26 cellular contexts compared by ENCODE assay signal in the genomic region with DNA sequence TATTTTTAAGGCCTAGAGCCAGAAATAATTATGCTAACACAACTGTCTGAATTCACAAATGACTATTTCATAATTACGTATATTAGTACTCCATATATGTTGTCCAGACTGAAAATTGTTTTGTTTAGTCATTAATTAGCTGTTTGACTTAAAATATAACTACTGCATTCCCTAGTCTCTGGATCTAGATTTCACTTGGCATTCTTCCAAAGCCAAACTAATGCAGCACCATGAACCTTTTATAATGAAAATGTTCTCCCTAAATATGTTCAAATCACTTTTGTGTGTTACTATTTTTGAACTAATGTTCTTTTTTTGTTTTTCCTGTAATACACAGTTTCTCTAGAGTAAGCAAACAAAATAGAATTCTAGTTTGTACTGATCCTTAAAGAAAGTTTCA. TPM values are rescaled to one million over a fixed set of nuclear protein-coding genes. Genes with fewer than 3 reads are reported as not detected.
DNase-seq lines count a peak whose midpoint lies in the region; ATAC-seq and TF ChIP-seq lines count a peak whose summit lies in the region.
"Had no signal": no experiment of that assay in that cellular context is flagged by ENCODE, and none has a peak within 500 bp of the region (broad histone marks: within the 10 kb centered on the region; RNA-seq: fewer than 3 reads in every experiment).

No MANE protein-coding gene starts in this region.

- H3K27ac ChIP-seq in HEK293 (ENCODE audit: extremely low read depth, low read depth, low read length) (no peak overlapping the region), coronary artery (no peak overlapping the region)
- H3K27ac ChIP-seq: lower lobe of right lung, neural progenitor cell, RWPE1, SK-N-MC, WERI-Rb-1 had no signal

- ATAC-seq in HG03457 (IDR thresholded peaks at IDR 0.05; ENCODE audit: unreplicated experiment) (no peak), HG03108 (IDR thresholded peaks at IDR 0.05; ENCODE audit: unreplicated experiment) (no peak)
- ATAC-seq: activated T-cell treated with anti-CD3 and anti-CD28 coated beads, Interleukin-2, amount 50 U/mL, for 72 hours; lower lobe of right lung had no signal

- POLR2A ChIA-PET in HEK293 (lab: Yijun Ruan, JAX) = no interaction called here

- H3K36me3 ChIP-seq in HEK293 (ENCODE audit: control insufficient read depth in 2 of 2, insufficient read depth in 1 of 2, low read length in 2 of 2) = peaks cover 4 to 12% of the 10 kb centered on the region in 2 experiments; a peak in 2 of 3 replicates
- H3K36me3 ChIP-seq: lower lobe of right lung had no signal

- H3K27ac Mint-ChIP-seq in brain = peak overlapping the region in 4 of 5 experiments; percentile 21 to 74 (median 60)
- H3K27ac Mint-ChIP-seq: activated CD4-positive, alpha-beta T cell treated with anti-CD3 and anti-CD28 coated beads, Interleukin-2, amount 10 ng/mL, durations not matched to agents 24 days and 14 days; activated naive CD4-positive, alpha-beta T cell treated with anti-CD3 and anti-CD28 coated beads for 36 hours; activated T-cell treated with anti-CD3 and anti-CD28 coated beads, Interleukin-2, amount 50 U/mL, for 72 hours; CD4-positive, alpha-beta T cell; neural progenitor cell; progenitor cell of endocrine pancreas; T-helper 2 cell treated with Interferon-gamma antibody and Interleukin-4, amounts not matched to agents 5 μg/mL and 100 μg/mL, for 36 hours had no signal

- H3K36me3 Mint-ChIP-seq in brain = peaks cover 23% of the 10 kb centered on the region

- peak overlapping the region in 1 of 5 experiments; percentile 58 for H3K4me3 Mint-ChIP-seq in brain
- H3K4me3 Mint-ChIP-seq: activated CD4-positive, alpha-beta T cell treated with anti-CD3 and anti-CD28 coated beads, Interleukin-2, amount 10 ng/mL, durations not matched to agents 24 days and 14 days; activated naive CD4-positive, alpha-beta T cell treated with anti-CD3 and anti-CD28 coated beads for 36 hours; activated T-cell treated with anti-CD3 and anti-CD28 coated beads, Interleukin-2, amount 50 U/mL, for 72 hours; CD4-positive, alpha-beta T cell; neural progenitor cell; T-helper 2 cell treated with Interferon-gamma antibody and Interleukin-4, amounts not matched to agents 5 μg/mL and 100 μg/mL, for 36 hours had no signal

- no peaks in the 10 kb centered on the region for H3K27me3 Mint-ChIP-seq in brain
- H3K27me3 Mint-ChIP-seq: activated CD4-positive, alpha-beta T cell treated with anti-CD3 and anti-CD28 coated beads, Interleukin-2, amount 10 ng/mL, durations not matched to agents 24 days and 14 days; CD4-positive, alpha-beta T cell; progenitor cell of endocrine pancreas had no signal

- TF ChIP-seq CTCF in HEK293 (tag by site-specific recombination; IDR thresholded peaks at IDR 0.05) (no peak), brain (conservative IDR thresholded peaks at IDR 0.05) (no peak), coronary artery (IDR thresholded peaks at IDR 0.05) (no peak)

- CTCF ChIA-PET in HEK293 (lab: Yijun Ruan, JAX) = no interaction called here

- H3K4me1 Mint-ChIP-seq in brain = peaks cover 31% of the 10 kb centered on the region

- H3K9me3 ChIP-seq in HEK293 (ENCODE audit: control insufficient read depth, insufficient read depth, low read depth, low read length) = no peaks in the 10 kb centered on the region
- H3K9me3 ChIP-seq: lower lobe of right lung, stomach had no signal

- no peak overlapping the region for H3K4me3 ChIP-seq in HEK293 (ENCODE audit: low read depth, low read length)
- no peak overlapping the region for H3K4me3 ChIP-seq in coronary artery
- H3K4me3 ChIP-seq: lower lobe of right lung, neural progenitor cell, SK-N-MC, stomach had no signal

- DNase-seq in DMS153 treated with DMSO at 0.1 percent for 48 hours (lab: John Stamatoyannopoulos, UW; ENCODE audit: unreplicated experiment) (peak; percentile 19), DMS153 (lab: John Stamatoyannopoulos, UW) (no peak), myocyte (ENCODE audit: low read depth) (peak; percentile 2), coronary artery (ENCODE audit: low spot score) (no peak)
- DNase-seq: 8988T; activated CD4-positive, alpha-beta T cell treated with anti-CD3 and anti-CD28 coated beads, Interleukin-2, amount 10 ng/mL, durations not matched to agents 24 days and 14 days; activated naive CD4-positive, alpha-beta T cell treated with anti-CD3 and anti-CD28 coated beads for 36 hours; activated T-cell treated with anti-CD3 and anti-CD28 coated beads, Interleukin-2, amount 50 U/mL, for 72 hours; amniotic stem cell; CD4-positive, alpha-beta T cell; GF-D8; kidney glomerular epithelial cell; lower lobe of right lung; NCI-H526 treated with DMSO at 0.1 percent for 48 hours; stomach; trophoblast cell; WERI-Rb-1 had no signal

- H3K4me1 ChIP-seq in HEK293 (ENCODE audit: control insufficient read depth, insufficient read depth, low read length) = peaks cover 13% of the 10 kb centered on the region
- H3K4me1 ChIP-seq: lower lobe of right lung, neural progenitor cell had no signal

- no peaks in the 10 kb centered on the region for H3K9me3 Mint-ChIP-seq in brain
- H3K9me3 Mint-ChIP-seq: activated CD4-positive, alpha-beta T cell treated with anti-CD3 and anti-CD28 coated beads, Interleukin-2, amount 10 ng/mL, durations not matched to agents 24 days and 14 days; activated naive CD4-positive, alpha-beta T cell treated with anti-CD3 and anti-CD28 coated beads for 36 hours; activated T-cell treated with anti-CD3 and anti-CD28 coated beads, Interleukin-2, amount 50 U/mL, for 72 hours; CD4-positive, alpha-beta T cell; neural progenitor cell; T-helper 2 cell treated with Interferon-gamma antibody and Interleukin-4, amounts not matched to agents 5 μg/mL and 100 μg/mL, for 36 hours had no signal

TF ChIP-seq in HEK293, 187 proteins besides CTCF, POLR2A, EP300 and RAD21:
- TF ChIP-seq SP7 (tag by site-specific recombination; IDR thresholded peaks at IDR 0.05) (0 out of 2 replicates have a peak, but pooled peaks have one; percentile 19), ZNF707 (tag by site-specific recombination; IDR thresholded peaks at IDR 0.05) (no peak), ZSCAN23 (tag by site-specific recombination; IDR thresholded peaks at IDR 0.05) (no peak), SP2 (tag by site-specific recombination; IDR thresholded peaks at IDR 0.05) (no peak), FEZF1 (tag by site-specific recombination; IDR thresholded peaks at IDR 0.05) (no peak), ZNF155 (tag by site-specific recombination; IDR thresholded peaks at IDR 0.05) (no peak), ZNF621 (tag by site-specific recombination; IDR thresholded peaks at IDR 0.05) (no peak), ZBTB48 (tag by site-specific recombination; IDR thresholded peaks at IDR 0.05) (no peak), ZNF777 (tag by site-specific recombination; IDR thresholded peaks at IDR 0.05; ENCODE audit: borderline replicate concordance) (no peak), ZFP37 (tag by site-specific recombination; IDR thresholded peaks at IDR 0.05) (no peak), HOXA7 (CRISPR knock-in tag; IDR thresholded peaks at IDR 0.05; ENCODE audit: borderline replicate concordance) (no peak), GLI4 (tag by site-specific recombination; IDR thresholded peaks at IDR 0.05) (no peak), ZNF10 (tag by site-specific recombination; IDR thresholded peaks at IDR 0.05) (0 out of 2 replicates have a peak, but pooled peaks have one; percentile 73)
- TF ChIP-seq, protein P1, sequence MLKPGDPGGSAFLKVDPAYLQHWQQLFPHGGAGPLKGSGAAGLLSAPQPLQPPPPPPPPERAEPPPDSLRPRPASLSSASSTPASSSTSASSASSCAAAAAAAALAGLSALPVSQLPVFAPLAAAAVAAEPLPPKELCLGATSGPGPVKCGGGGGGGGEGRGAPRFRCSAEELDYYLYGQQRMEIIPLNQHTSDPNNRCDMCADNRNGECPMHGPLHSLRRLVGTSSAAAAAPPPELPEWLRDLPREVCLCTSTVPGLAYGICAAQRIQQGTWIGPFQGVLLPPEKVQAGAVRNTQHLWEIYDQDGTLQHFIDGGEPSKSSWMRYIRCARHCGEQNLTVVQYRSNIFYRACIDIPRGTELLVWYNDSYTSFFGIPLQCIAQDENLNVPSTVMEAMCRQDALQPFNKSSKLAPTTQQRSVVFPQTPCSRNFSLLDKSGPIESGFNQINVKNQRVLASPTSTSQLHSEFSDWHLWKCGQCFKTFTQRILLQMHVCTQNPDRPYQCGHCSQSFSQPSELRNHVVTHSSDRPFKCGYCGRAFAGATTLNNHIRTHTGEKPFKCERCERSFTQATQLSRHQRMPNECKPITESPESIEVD (tag by site-specific recombination; IDR thresholded peaks at IDR 0.05) = peak; percentile 82

RNA-seq across cellular contexts. Expression of a gene that starts 46.1 kb away (rescaled TPM):
- polyA plus RNA-seq in brain (ENCODE audit: insufficient read depth, low read depth, low replicate concordance) = 146 TPM
- 68.9 and 71.7 TPM in 2 replicates for total RNA-seq in myocyte
- polyA plus RNA-seq in myocyte (2012) = 72.0 TPM

Comparison
In these comparisons a context has a peak if more than half of its experiments do, and no peak if none do; other contexts are left out.
1. DNase-seq: peak in DMS153 treated with DMSO at 0.1 percent for 48 hours (single experiment) and myocyte (single experiment); none in DMS153 (single experiment) and coronary artery (single experiment).